ENCODE assay signal across 28 cellular contexts in the genomic region with DNA sequence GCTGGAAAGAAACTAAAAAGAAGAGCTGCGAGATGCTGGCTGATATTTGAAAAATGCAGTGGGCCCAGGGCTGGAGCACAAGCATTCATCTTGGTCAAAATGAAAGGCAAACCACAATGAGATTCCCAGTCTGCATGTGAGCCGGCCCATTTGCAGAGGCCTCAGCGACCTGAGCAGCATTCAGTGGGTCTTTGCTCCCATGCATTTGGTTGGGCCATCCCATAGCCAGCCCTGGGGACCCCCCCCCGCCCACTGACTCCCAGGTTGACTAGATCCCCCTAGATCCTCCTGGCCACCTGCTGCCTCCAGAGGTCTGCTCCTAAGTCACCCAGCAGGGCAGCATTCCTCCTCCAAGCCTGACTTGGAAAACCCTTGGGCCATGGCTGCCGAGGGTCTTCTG. TPM values are rescaled to one million over a fixed set of nuclear protein-coding genes. Genes with fewer than 3 reads are reported as not detected.
"Had no signal": no experiment of that assay in that cellular context is flagged by ENCODE, and none has a peak within 500 bp of the region (broad histone marks: within the 10 kb centered on the region; RNA-seq: fewer than 3 reads in every experiment).

No MANE protein-coding gene starts in this region.

- H3K4me3 Mint-ChIP-seq: memory B cell; naive thymus-derived CD8-positive, alpha-beta T cell; nephron; neural crest cell; stimulated activated memory B cell treated with anti-CD40 and anti-IgM and Interleukin-4, amounts not matched to agents 10 μg/mL and 1 μg/mL and 100 μg/mL, for 72 hours; stimulated activated naive CD8-positive, alpha-beta T cell treated with anti-CD3 and anti-CD28 coated beads, Interleukin-15, amount 100 ng/mL, for 72 hours; type B pancreatic cell had no signal

- H3K9me3 Mint-ChIP-seq: naive thymus-derived CD8-positive, alpha-beta T cell; stimulated activated memory B cell treated with anti-CD40 and anti-IgM and Interleukin-4, amounts not matched to agents 10 μg/mL and 1 μg/mL and 100 μg/mL, for 72 hours; stimulated activated naive CD8-positive, alpha-beta T cell treated with anti-CD3 and anti-CD28 coated beads, Interleukin-15, amount 100 ng/mL, for 72 hours; type B pancreatic cell had no signal

- H3K27ac Mint-ChIP-seq: memory B cell; naive thymus-derived CD8-positive, alpha-beta T cell; nephron; stimulated activated memory B cell treated with anti-CD40 and anti-IgM and Interleukin-4, amounts not matched to agents 10 μg/mL and 1 μg/mL and 100 μg/mL, for 72 hours; stimulated activated naive CD8-positive, alpha-beta T cell treated with anti-CD3 and anti-CD28 coated beads, Interleukin-15, amount 100 ng/mL, for 72 hours; type B pancreatic cell had no signal

- DNase-seq: hippocampal formation; kidney; naive thymus-derived CD8-positive, alpha-beta T cell; nucleus accumbens; right lobe of liver; stimulated activated CD4-positive, alpha-beta T cell treated with anti-CD3 and anti-CD28 coated beads, Interleukin-1b, Interleukin-23, amount 100 ng/mL, for 48 hours; stimulated activated CD4-positive, alpha-beta T cell treated with anti-CD3 and anti-CD28 coated beads, Interleukin-2, amount 100 ng/mL, for 48 hours; stimulated activated CD4-positive, alpha-beta T cell treated with anti-CD3 and anti-CD28 coated beads, Interleukin-4, amount 100 ng/mL, for 4 hours; stimulated activated CD8-positive, alpha-beta memory T cell treated with anti-CD3 and anti-CD28 coated beads, Interleukin-4, amount 100 ng/mL, for 48 hours; stimulated activated naive CD4-positive, alpha-beta T cell treated with Interleukin-2 at 50 U/mL for 16 hours; stimulated activated naive CD8-positive, alpha-beta T cell treated with anti-CD3 and anti-CD28 coated beads, Interleukin-15, amount 100 ng/mL, for 72 hours; substantia nigra had no signal

- H3K36me3 Mint-ChIP-seq: memory B cell; naive thymus-derived CD8-positive, alpha-beta T cell; stimulated activated memory B cell treated with anti-CD40 and anti-IgM and Interleukin-4, amounts not matched to agents 10 μg/mL and 1 μg/mL and 100 μg/mL, for 72 hours; type B pancreatic cell had no signal

- FAIRE-seq: kidney, pancreas had no signal

- H3K4me1 Mint-ChIP-seq: stimulated activated memory B cell treated with anti-CD40 and anti-IgM and Interleukin-4, amounts not matched to agents 10 μg/mL and 1 μg/mL and 100 μg/mL, for 72 hours; stimulated activated naive CD8-positive, alpha-beta T cell treated with anti-CD3 and anti-CD28 coated beads, Interleukin-15, amount 100 ng/mL, for 72 hours had no signal

RNA-seq across cellular contexts. Expression of a gene that starts 59.8 kb away (rescaled TPM):
- total RNA-seq: kidney; left colon; left ventricle myocardium superior; lung microvascular endothelial cell; mucosa of gallbladder; naive thymus-derived CD8-positive, alpha-beta T cell; psoas muscle; right lobe of liver; skeletal muscle tissue; smooth muscle cell; tibial nerve; ureter; uterus had no signal
- polyA plus RNA-seq: naive thymus-derived CD8-positive, alpha-beta T cell; smooth muscle cell had no signal
